In the genomic region with DNA sequence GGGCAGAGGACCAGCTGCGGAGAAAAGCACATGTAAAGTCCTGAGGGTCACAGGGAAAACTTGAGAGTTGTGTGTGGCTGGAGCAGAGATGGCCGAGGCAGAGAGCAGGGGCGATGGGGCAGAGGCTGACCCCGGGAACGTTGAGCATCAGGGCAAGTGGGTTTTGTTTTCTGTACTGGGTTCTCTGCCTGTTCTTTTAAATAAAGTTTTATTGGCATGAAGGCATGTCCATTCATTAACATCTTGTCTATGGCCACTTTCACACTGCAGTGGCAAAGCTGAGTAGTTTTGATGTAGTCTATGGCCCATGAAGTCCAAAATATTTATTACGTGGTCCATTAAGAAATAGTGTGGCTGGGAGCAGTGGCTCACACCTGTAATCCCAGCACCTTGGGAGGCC, we compare ENCODE assay signal across 19 cellular contexts.
DNase-seq lines count a peak whose midpoint lies in the region; ATAC-seq and TF ChIP-seq lines count a peak whose summit lies in the region.
"Had no signal": no experiment of that assay in that cellular context is flagged by ENCODE, and none has a peak within 500 bp of the region (broad histone marks: within the 10 kb centered on the region; RNA-seq: fewer than 3 reads in every experiment).

No MANE protein-coding gene starts in this region.

- no peak for TF ChIP-seq CTCF in left ventricle myocardium inferior (IDR thresholded peaks at IDR 0.05; ENCODE audit: borderline replicate concordance)
- no peak for TF ChIP-seq CTCF in right atrium auricular region (IDR thresholded peaks at IDR 0.05)
- TF ChIP-seq CTCF in Panc1 (IDR thresholded peaks at IDR 0.05), result no peak
- TF ChIP-seq CTCF in thyroid gland (IDR thresholded peaks at IDR 0.05), result no peak

- intact Hi-C loops in left ventricle myocardium inferior (cut with micrococcal nuclease) (no loop called here), Panc1 (cut with micrococcal nuclease; ENCODE audit: unreplicated experiment) (no loop called here), thyroid gland (cut with DNase I) (no loop called here)

- H3K4me1 Mint-ChIP-seq in naive B cell, result peaks cover 23 to 34% (median 29%) of the 10 kb centered on the region in 3 donors

- H3K36me3 ChIP-seq in left ventricle myocardium inferior, result peaks cover 26% of the 10 kb centered on the region
- H3K36me3 ChIP-seq in right atrium auricular region, result peaks cover 7% of the 10 kb centered on the region
- H3K36me3 ChIP-seq in Panc1 (ENCODE audit: control insufficient read depth, insufficient read depth, low read length), result no peaks in the 10 kb centered on the region
- H3K36me3 ChIP-seq in thyroid gland, result no peaks in the 10 kb centered on the region

- CTCF ChIA-PET in Panc1 (lab: Charles Lee), result no interaction called here

- no peaks in the 10 kb centered on the region for H3K9me3 ChIP-seq in left ventricle myocardium inferior (replicated peaks)
- H3K9me3 ChIP-seq in right atrium auricular region, result no peaks in the 10 kb centered on the region
- no peaks in the 10 kb centered on the region for H3K9me3 ChIP-seq in Panc1 (ENCODE audit: control insufficient read depth, insufficient read depth, low read depth, low read length)
- H3K9me3 ChIP-seq in thyroid gland, result no peaks in the 10 kb centered on the region
- H3K9me3 ChIP-seq: heart right ventricle, neutrophil had no signal

- H3K27me3 ChIP-seq in left ventricle myocardium inferior (ENCODE audit: low read depth) (no peaks in the 10 kb centered on the region), right atrium auricular region (no peaks in the 10 kb centered on the region), Panc1 (ENCODE audit: control insufficient read depth, insufficient read depth, low read length) (no peaks in the 10 kb centered on the region), thyroid gland (no peaks in the 10 kb centered on the region)
- H3K27me3 ChIP-seq: heart right ventricle, neutrophil had no signal

- H3K9me3 Mint-ChIP-seq in naive B cell, result no peaks in the 10 kb centered on the region
- H3K9me3 Mint-ChIP-seq: CD8-positive, alpha-beta memory T cell; memory B cell had no signal

- peaks cover 17 to 33% of the 10 kb centered on the region in 2 donors for H3K36me3 Mint-ChIP-seq in naive B cell

- in situ Hi-C loops in Panc1 (cut with HindIII; ENCODE audit: low pct_unique_long_range_greater_than_20kb, low sequenced_read_pairs) (no loop called here), KBM-7 (cut with MboI; ENCODE audit: low pct_unique_long_range_greater_than_20kb, low sequenced_read_pairs) (no loop called here)

- DNase-seq in left ventricle myocardium inferior, result no peak
- no peak for DNase-seq in right atrium auricular region (ENCODE audit: low spot score)
- DNase-seq in Panc1 (ENCODE audit: low read depth, low spot score), result no peak
- DNase-seq in naive B cell, result no peak
- no peak for DNase-seq in thyroid gland
- no peak for DNase-seq in KBM-7
- no peak for DNase-seq in putamen (ENCODE audit: low spot score)
- DNase-seq: CD8-positive, alpha-beta memory T cell; GM23248; heart right ventricle; left colon; NCI-H446; stimulated activated CD4-positive, alpha-beta T cell treated with anti-CD3 and anti-CD28 coated beads, Interleukin-2, amount 100 ng/mL, for 24 hours had no signal

- TF ChIP-seq POLR2A in thyroid gland (IDR thresholded peaks at IDR 0.05), result no peak

- H3K4me1 ChIP-seq in left ventricle myocardium inferior (peaks cover 44% of the 10 kb centered on the region), right atrium auricular region (peaks cover 0 to 13% of the 10 kb centered on the region in 2 donors), Panc1 (ENCODE audit: control insufficient read depth, insufficient read depth, low read length) (peaks cover 18% of the 10 kb centered on the region), thyroid gland (peaks cover 45 to 48% of the 10 kb centered on the region in 2 donors)

- POLR2A ChIA-PET in Panc1 (lab: Charles Lee), result no interaction called here

- peak overlapping the region in 5 of 6 donors; percentile 2 to 85 (median 41) for H3K27ac Mint-ChIP-seq in naive B cell
- H3K27ac Mint-ChIP-seq: memory B cell had no signal

- BruUV-seq in Panc1 (replicated peaks; lab: Mats Ljungman, UMichigan), result no TSS peak

- H3K4me3 Mint-ChIP-seq in naive B cell, result no peak overlapping the region
- H3K4me3 Mint-ChIP-seq: CD8-positive, alpha-beta memory T cell; memory B cell had no signal

- peak overlapping the region; percentile 38 for H3K27ac ChIP-seq in left ventricle myocardium inferior (replicated peaks)
- no peak overlapping the region for H3K27ac ChIP-seq in right atrium auricular region
- H3K27ac ChIP-seq in Panc1 (ENCODE audit: low read length), result peak overlapping the region; percentile 60
- peak overlapping the region in 2 of 3 donors; percentile 75 to 85 for H3K27ac ChIP-seq in thyroid gland
- H3K27ac ChIP-seq: GM23248, neutrophil had no signal

- H3K27me3 Mint-ChIP-seq in naive B cell, result no peaks in the 10 kb centered on the region
- H3K27me3 Mint-ChIP-seq: CD8-positive, alpha-beta memory T cell; memory B cell had no signal

- H3K4me3 ChIP-seq in left ventricle myocardium inferior (no peak overlapping the region), right atrium auricular region (no peak overlapping the region), Panc1 (ENCODE audit: low read depth in 2 of 2, low read length in 2 of 2) (no peak overlapping the region), thyroid gland (replicated peaks in 1 of 3) (no peak overlapping the region)
- H3K4me3 ChIP-seq: GM23248, heart right ventricle, smooth muscle cell had no signal

- ATAC-seq in Panc1 (no peak), naive B cell (ENCODE audit: low read depth in 2 of 2) (no peak), HG03442 (IDR thresholded peaks at IDR 0.05; ENCODE audit: unreplicated experiment) (no peak)
- ATAC-seq: activated CD4-positive, CD25-positive, alpha-beta regulatory T cell treated with anti-CD3 and anti-CD28 coated beads, Interleukin-2, amount 50 U/mL, for 24 hours; left colon; Right ventricle myocardium inferior had no signal

- 94 to 99% methylated on average over 6 of the region's 6 CpGs for WGBS in thyroid gland, 2 donors

Comparison
In these comparisons a context has a peak if more than half of its experiments do, and no peak if none do; other contexts are left out.
1. H3K27ac ChIP-seq: peak in left ventricle myocardium inferior (single experiment), Panc1 (single experiment) and thyroid gland (2 of 3); none in right atrium auricular region (0 of 2).